ENCODE assay signal across 1 cellular context in the genomic region with DNA sequence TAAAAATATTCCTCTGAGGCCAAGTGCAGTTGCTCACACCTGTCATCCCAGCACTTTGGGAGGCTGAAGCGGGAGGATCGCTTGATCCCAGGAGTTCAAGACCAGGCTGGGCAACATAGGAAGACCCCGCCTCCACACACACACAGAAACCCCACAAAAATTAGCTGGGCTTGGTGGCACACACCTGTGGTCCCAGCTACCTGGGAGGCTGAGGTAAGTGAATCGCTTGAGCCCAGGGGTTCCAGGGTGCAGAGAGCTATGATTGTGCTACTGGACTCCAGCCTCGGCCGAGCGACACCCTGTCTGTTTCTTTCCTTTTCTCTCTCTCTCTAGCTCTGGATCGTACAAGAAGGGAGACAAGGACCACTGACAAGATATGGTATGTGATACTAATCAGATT.
TF ChIP-seq lines count a peak whose summit lies in the region.

No MANE protein-coding gene starts in this region.

TF ChIP-seq in HepG2, 621 proteins besides CTCF, POLR2A, EP300 and RAD21 (continues in another document):
- TF ChIP-seq HOXA3 (CRISPR knock-in tag; IDR thresholded peaks at IDR 0.05) (peak; percentile 19; the same call in 1 of the 2 replicates), FOXC1 (CRISPR knock-in tag; IDR thresholded peaks at IDR 0.05; ENCODE audit: borderline replicate concordance) (no peak; the same call in 1 of the 2 replicates), ZSCAN30 (CRISPR knock-in tag; IDR thresholded peaks at IDR 0.05) (no peak), ZNF33B (CRISPR knock-in tag; IDR thresholded peaks at IDR 0.05) (no peak), BORCS8-MEF2B (CRISPR knock-in tag; IDR thresholded peaks at IDR 0.05) (0 out of 2 replicates have a peak, but pooled peaks have one; percentile 42), ZNF460 (CRISPR knock-in tag; IDR thresholded peaks at IDR 0.05; ENCODE audit: borderline replicate concordance) (peak; percentile 70; the same call in 1 of the 2 replicates), ZSCAN25 (CRISPR knock-in tag; IDR thresholded peaks at IDR 0.05) (no peak), CREM (IDR thresholded peaks at IDR 0.05) (no peak), CREM (CRISPR knock-in tag; IDR thresholded peaks at IDR 0.05) (no peak), SNRNP70 (IDR thresholded peaks at IDR 0.05; ENCODE audit: low read depth, low read length) (no peak), ZNF550 (CRISPR knock-in tag; IDR thresholded peaks at IDR 0.05; ENCODE audit: borderline replicate concordance) (no peak), NFYB (CRISPR knock-in tag; IDR thresholded peaks at IDR 0.05) (no peak), ZNF792 (CRISPR knock-in tag; IDR thresholded peaks at IDR 0.05) (no peak), SPEN (CRISPR knock-in tag; IDR thresholded peaks at IDR 0.05; ENCODE audit: low read depth) (no peak), HOXD1 (CRISPR knock-in tag; IDR thresholded peaks at IDR 0.05) (0 out of 2 replicates have a peak, but pooled peaks have one; percentile 29), SSRP1 (CRISPR knock-in tag; IDR thresholded peaks at IDR 0.05) (no peak), ZNF263 (CRISPR knock-in tag; IDR thresholded peaks at IDR 0.05) (no peak), ZSCAN9 (CRISPR knock-in tag; IDR thresholded peaks at IDR 0.05; ENCODE audit: borderline replicate concordance) (no peak), ZFY (CRISPR knock-in tag; IDR thresholded peaks at IDR 0.05) (no peak), NFE2 (CRISPR knock-in tag; IDR thresholded peaks at IDR 0.05) (no peak)
- TF ChIP-seq, protein P1, sequence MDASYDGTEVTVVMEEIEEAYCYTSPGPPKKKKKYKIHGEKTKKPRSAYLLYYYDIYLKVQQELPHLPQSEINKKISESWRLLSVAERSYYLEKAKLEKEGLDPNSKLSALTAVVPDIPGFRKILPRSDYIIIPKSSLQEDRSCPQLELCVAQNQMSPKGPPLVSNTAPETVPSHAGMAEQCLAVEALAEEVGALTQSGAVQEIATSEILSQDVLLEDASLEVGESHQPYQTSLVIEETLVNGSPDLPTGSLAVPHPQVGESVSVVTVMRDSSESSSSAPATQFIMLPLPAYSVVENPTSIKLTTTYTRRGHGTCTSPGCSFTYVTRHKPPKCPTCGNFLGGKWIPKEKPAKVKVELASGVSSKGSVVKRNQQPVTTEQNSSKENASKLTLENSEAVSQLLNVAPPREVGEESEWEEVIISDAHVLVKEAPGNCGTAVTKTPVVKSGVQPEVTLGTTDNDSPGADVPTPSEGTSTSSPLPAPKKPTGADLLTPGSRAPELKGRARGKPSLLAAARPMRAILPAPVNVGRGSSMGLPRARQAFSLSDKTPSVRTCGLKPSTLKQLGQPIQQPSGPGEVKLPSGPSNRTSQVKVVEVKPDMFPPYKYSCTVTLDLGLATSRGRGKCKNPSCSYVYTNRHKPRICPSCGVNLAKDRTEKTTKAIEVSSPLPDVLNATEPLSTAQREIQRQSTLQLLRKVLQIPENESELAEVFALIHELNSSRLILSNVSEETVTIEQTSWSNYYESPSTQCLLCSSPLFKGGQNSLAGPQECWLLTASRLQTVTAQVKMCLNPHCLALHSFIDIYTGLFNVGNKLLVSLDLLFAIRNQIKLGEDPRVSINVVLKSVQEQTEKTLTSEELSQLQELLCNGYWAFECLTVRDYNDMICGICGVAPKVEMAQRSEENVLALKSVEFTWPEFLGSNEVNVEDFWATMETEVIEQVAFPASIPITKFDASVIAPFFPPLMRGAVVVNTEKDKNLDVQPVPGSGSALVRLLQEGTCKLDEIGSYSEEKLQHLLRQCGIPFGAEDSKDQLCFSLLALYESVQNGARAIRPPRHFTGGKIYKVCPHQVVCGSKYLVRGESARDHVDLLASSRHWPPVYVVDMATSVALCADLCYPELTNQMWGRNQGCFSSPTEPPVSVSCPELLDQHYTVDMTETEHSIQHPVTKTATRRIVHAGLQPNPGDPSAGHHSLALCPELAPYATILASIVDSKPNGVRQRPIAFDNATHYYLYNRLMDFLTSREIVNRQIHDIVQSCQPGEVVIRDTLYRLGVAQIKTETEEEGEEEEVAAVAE (CRISPR knock-in tag; IDR thresholded peaks at IDR 0.05; ENCODE audit: borderline replicate concordance) = 0 out of 2 replicates have a peak, but pooled peaks have one; percentile 12
- TF ChIP-seq, protein P2, sequence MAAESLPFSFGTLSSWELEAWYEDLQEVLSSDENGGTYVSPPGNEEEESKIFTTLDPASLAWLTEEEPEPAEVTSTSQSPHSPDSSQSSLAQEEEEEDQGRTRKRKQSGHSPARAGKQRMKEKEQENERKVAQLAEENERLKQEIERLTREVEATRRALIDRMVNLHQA (CRISPR knock-in tag; IDR thresholded peaks at IDR 0.05) = no peak
- TF ChIP-seq, protein P3, sequence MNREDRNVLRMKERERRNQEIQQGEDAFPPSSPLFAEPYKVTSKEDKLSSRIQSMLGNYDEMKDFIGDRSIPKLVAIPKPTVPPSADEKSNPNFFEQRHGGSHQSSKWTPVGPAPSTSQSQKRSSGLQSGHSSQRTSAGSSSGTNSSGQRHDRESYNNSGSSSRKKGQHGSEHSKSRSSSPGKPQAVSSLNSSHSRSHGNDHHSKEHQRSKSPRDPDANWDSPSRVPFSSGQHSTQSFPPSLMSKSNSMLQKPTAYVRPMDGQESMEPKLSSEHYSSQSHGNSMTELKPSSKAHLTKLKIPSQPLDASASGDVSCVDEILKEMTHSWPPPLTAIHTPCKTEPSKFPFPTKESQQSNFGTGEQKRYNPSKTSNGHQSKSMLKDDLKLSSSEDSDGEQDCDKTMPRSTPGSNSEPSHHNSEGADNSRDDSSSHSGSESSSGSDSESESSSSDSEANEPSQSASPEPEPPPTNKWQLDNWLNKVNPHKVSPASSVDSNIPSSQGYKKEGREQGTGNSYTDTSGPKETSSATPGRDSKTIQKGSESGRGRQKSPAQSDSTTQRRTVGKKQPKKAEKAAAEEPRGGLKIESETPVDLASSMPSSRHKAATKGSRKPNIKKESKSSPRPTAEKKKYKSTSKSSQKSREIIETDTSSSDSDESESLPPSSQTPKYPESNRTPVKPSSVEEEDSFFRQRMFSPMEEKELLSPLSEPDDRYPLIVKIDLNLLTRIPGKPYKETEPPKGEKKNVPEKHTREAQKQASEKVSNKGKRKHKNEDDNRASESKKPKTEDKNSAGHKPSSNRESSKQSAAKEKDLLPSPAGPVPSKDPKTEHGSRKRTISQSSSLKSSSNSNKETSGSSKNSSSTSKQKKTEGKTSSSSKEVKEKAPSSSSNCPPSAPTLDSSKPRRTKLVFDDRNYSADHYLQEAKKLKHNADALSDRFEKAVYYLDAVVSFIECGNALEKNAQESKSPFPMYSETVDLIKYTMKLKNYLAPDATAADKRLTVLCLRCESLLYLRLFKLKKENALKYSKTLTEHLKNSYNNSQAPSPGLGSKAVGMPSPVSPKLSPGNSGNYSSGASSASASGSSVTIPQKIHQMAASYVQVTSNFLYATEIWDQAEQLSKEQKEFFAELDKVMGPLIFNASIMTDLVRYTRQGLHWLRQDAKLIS (CRISPR knock-in tag; IDR thresholded peaks at IDR 0.05) = no peak
- TF ChIP-seq, protein P4, sequence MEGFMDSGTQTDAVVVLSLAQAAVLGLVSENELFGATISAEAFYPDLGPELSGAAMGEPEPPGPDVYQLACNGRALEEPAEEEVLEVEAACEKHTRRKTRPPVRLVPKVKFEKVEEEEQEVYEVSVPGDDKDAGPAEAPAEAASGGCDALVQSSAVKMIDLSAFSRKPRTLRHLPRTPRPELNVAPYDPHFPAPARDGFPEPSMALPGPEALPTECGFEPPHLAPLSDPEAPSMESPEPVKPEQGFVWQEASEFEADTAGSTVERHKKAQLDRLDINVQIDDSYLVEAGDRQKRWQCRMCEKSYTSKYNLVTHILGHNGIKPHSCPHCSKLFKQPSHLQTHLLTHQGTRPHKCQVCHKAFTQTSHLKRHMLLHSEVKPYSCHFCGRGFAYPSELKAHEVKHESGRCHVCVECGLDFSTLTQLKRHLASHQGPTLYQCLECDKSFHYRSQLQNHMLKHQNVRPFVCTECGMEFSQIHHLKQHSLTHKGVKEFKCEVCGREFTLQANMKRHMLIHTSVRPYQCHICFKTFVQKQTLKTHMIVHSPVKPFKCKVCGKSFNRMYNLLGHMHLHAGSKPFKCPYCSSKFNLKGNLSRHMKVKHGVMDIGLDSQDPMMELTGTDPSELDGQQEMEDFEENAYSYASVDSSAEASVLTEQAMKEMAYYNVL (CRISPR knock-in tag; IDR thresholded peaks at IDR 0.05; ENCODE audit: borderline replicate concordance) = no peak
- TF ChIP-seq, protein P5, sequence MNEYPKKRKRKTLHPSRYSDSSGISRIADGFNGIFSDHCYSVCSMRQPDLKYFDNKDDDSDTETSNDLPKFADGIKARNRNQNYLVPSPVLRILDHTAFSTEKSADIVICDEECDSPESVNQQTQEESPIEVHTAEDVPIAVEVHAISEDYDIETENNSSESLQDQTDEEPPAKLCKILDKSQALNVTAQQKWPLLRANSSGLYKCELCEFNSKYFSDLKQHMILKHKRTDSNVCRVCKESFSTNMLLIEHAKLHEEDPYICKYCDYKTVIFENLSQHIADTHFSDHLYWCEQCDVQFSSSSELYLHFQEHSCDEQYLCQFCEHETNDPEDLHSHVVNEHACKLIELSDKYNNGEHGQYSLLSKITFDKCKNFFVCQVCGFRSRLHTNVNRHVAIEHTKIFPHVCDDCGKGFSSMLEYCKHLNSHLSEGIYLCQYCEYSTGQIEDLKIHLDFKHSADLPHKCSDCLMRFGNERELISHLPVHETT (CRISPR knock-in tag; conservative IDR thresholded peaks at IDR 0.05) = no peak
- TF ChIP-seq, protein P6, sequence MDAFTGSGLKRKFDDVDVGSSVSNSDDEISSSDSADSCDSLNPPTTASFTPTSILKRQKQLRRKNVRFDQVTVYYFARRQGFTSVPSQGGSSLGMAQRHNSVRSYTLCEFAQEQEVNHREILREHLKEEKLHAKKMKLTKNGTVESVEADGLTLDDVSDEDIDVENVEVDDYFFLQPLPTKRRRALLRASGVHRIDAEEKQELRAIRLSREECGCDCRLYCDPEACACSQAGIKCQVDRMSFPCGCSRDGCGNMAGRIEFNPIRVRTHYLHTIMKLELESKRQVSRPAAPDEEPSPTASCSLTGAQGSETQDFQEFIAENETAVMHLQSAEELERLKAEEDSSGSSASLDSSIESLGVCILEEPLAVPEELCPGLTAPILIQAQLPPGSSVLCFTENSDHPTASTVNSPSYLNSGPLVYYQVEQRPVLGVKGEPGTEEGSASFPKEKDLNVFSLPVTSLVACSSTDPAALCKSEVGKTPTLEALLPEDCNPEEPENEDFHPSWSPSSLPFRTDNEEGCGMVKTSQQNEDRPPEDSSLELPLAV (CRISPR knock-in tag; conservative IDR thresholded peaks at IDR 0.05; ENCODE audit: low read depth) = no peak
- TF ChIP-seq, protein P7, sequence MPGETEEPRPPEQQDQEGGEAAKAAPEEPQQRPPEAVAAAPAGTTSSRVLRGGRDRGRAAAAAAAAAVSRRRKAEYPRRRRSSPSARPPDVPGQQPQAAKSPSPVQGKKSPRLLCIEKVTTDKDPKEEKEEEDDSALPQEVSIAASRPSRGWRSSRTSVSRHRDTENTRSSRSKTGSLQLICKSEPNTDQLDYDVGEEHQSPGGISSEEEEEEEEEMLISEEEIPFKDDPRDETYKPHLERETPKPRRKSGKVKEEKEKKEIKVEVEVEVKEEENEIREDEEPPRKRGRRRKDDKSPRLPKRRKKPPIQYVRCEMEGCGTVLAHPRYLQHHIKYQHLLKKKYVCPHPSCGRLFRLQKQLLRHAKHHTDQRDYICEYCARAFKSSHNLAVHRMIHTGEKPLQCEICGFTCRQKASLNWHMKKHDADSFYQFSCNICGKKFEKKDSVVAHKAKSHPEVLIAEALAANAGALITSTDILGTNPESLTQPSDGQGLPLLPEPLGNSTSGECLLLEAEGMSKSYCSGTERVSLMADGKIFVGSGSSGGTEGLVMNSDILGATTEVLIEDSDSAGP (CRISPR knock-in tag; IDR thresholded peaks at IDR 0.05; ENCODE audit: borderline replicate concordance) = 0 out of 2 replicates have a peak, but pooled peaks have one; percentile 20
- TF ChIP-seq, protein P8, sequence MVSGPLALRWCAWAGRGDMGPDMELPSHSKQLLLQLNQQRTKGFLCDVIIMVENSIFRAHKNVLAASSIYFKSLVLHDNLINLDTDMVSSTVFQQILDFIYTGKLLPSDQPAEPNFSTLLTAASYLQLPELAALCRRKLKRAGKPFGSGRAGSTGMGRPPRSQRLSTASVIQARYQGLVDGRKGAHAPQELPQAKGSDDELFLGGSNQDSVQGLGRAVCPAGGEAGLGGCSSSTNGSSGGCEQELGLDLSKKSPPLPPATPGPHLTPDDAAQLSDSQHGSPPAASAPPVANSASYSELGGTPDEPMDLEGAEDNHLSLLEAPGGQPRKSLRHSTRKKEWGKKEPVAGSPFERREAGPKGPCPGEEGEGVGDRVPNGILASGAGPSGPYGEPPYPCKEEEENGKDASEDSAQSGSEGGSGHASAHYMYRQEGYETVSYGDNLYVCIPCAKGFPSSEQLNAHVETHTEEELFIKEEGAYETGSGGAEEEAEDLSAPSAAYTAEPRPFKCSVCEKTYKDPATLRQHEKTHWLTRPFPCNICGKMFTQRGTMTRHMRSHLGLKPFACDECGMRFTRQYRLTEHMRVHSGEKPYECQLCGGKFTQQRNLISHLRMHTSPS (CRISPR knock-in tag; IDR thresholded peaks at IDR 0.05; ENCODE audit: low read depth) = no peak
- TF ChIP-seq, protein P9, sequence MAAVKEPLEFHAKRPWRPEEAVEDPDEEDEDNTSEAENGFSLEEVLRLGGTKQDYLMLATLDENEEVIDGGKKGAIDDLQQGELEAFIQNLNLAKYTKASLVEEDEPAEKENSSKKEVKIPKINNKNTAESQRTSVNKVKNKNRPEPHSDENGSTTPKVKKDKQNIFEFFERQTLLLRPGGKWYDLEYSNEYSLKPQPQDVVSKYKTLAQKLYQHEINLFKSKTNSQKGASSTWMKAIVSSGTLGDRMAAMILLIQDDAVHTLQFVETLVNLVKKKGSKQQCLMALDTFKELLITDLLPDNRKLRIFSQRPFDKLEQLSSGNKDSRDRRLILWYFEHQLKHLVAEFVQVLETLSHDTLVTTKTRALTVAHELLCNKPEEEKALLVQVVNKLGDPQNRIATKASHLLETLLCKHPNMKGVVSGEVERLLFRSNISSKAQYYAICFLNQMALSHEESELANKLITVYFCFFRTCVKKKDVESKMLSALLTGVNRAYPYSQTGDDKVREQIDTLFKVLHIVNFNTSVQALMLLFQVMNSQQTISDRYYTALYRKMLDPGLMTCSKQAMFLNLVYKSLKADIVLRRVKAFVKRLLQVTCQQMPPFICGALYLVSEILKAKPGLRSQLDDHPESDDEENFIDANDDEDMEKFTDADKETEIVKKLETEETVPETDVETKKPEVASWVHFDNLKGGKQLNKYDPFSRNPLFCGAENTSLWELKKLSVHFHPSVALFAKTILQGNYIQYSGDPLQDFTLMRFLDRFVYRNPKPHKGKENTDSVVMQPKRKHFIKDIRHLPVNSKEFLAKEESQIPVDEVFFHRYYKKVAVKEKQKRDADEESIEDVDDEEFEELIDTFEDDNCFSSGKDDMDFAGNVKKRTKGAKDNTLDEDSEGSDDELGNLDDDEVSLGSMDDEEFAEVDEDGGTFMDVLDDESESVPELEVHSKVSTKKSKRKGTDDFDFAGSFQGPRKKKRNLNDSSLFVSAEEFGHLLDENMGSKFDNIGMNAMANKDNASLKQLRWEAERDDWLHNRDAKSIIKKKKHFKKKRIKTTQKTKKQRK (IDR thresholded peaks at IDR 0.05; ENCODE audit: low read length) = no peak
- TF ChIP-seq, protein P10, sequence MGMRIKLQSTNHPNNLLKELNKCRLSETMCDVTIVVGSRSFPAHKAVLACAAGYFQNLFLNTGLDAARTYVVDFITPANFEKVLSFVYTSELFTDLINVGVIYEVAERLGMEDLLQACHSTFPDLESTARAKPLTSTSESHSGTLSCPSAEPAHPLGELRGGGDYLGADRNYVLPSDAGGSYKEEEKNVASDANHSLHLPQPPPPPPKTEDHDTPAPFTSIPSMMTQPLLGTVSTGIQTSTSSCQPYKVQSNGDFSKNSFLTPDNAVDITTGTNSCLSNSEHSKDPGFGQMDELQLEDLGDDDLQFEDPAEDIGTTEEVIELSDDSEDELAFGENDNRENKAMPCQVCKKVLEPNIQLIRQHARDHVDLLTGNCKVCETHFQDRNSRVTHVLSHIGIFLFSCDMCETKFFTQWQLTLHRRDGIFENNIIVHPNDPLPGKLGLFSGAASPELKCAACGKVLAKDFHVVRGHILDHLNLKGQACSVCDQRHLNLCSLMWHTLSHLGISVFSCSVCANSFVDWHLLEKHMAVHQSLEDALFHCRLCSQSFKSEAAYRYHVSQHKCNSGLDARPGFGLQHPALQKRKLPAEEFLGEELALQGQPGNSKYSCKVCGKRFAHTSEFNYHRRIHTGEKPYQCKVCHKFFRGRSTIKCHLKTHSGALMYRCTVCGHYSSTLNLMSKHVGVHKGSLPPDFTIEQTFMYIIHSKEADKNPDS (CRISPR knock-in tag; IDR thresholded peaks at IDR 0.05) = no peak
